ENCODE assay signal across 22 cellular contexts in genomic region chr14:101903111-101903561, GRCh38.
DNase-seq lines count a peak whose midpoint lies in the region; ATAC-seq, FAIRE-seq and TF ChIP-seq lines count a peak whose summit lies in the region.
"Had no signal": no experiment of that assay in that cellular context is flagged by ENCODE, and none has a peak within 500 bp of the region (broad histone marks: within the 10 kb centered on the region; RNA-seq: fewer than 3 reads in every experiment).

No MANE protein-coding gene starts in this region.

- peak; percentile 60 for DNase-seq in activated effector memory CD4-positive, alpha-beta T cell treated with anti-CD3 and anti-CD28 coated beads, Interleukin-2, amount 50 U/mL, for 16 hours
- no peak for DNase-seq in activated effector memory CD4-positive, alpha-beta T cell treated with Interleukin-2 at 50 U/mL for 16 hours
- DNase-seq in Right ventricle myocardium superior = peak; percentile 87
- DNase-seq in middle frontal gyrus (ENCODE audit: extremely low spot score, low spot score) = peak; percentile 34
- no peak for DNase-seq in DMS153 treated with DMSO at 0.1 percent for 48 hours (lab: John Stamatoyannopoulos, UW; ENCODE audit: unreplicated experiment)
- DNase-seq in urothelium cell line (ENCODE audit: low spot score) = no peak
- DNase-seq: activated CD8-positive, alpha-beta T cell treated with anti-CD3 and anti-CD28 coated beads for 36 hours; activated naive CD8-positive, alpha-beta T cell treated with anti-CD3 and anti-CD28 coated beads, Interleukin-2, amount 10 ng/mL, durations not matched to agents 7 days and 5 days; brain microvascular endothelial cell; Calu3; HFFc6; kidney glomerular epithelial cell; NCI-H1105 treated with DMSO at 0.1 percent for 48 hours; NCI-H2107; SK-N-SH; uterus had no signal

- intact Hi-C loops in Right ventricle myocardium superior (cut with DNase I) = no loop called here

- H3K27ac ChIP-seq in temporal lobe (ENCODE audit: low read depth, low read length) = peak overlapping the region; percentile 0
- H3K27ac ChIP-seq: A549, BLaER1, brain microvascular endothelial cell, epithelial cell of prostate, prostate gland, uterus had no signal

- ATAC-seq in Right ventricle myocardium superior (ENCODE audit: poor library complexity) (peak; percentile 95), SK-N-SH treated with all-trans-retinoic acid at 6 μM for 48 hours (no peak)
- ATAC-seq: A549; activated CD8-positive, alpha-beta T cell treated with anti-CD3 and anti-CD28 coated beads for 36 hours had no signal

- FAIRE-seq in urothelium cell line (lab: Jason Lieb, UNC) = no peak
- FAIRE-seq: A549 had no signal

TF ChIP-seq in SK-N-SH treated with all-trans-retinoic acid at 6 μM for 48 hours, 23 proteins besides CTCF, POLR2A, EP300 and RAD21:
- TF ChIP-seq ARNTL (CRISPR knock-in tag; IDR thresholded peaks at IDR 0.05; ENCODE audit: borderline replicate concordance, low read depth) (no peak), PPARA (CRISPR knock-in tag; IDR thresholded peaks at IDR 0.05; ENCODE audit: borderline replicate concordance) (no peak), GLIS3 (CRISPR knock-in tag; IDR thresholded peaks at IDR 0.05) (no peak), SNAI2 (CRISPR knock-in tag; IDR thresholded peaks at IDR 0.05) (no peak), PATZ1 (CRISPR knock-in tag; IDR thresholded peaks at IDR 0.05; ENCODE audit: borderline replicate concordance) (no peak), TOX (CRISPR knock-in tag; IDR thresholded peaks at IDR 0.05; ENCODE audit: borderline replicate concordance) (no peak), CSRNP3 (CRISPR knock-in tag; IDR thresholded peaks at IDR 0.05) (no peak), ZNF70 (CRISPR knock-in tag; IDR thresholded peaks at IDR 0.05) (no peak), TCF4 (CRISPR knock-in tag; IDR thresholded peaks at IDR 0.05; ENCODE audit: borderline replicate concordance) (no peak), ZFP3 (CRISPR knock-in tag; IDR thresholded peaks at IDR 0.05) (no peak), TSHZ2 (CRISPR knock-in tag; IDR thresholded peaks at IDR 0.05) (no peak), CSDC2 (CRISPR knock-in tag; IDR thresholded peaks at IDR 0.05) (no peak), POU6F1 (CRISPR knock-in tag; IDR thresholded peaks at IDR 0.05; ENCODE audit: borderline replicate concordance, low read depth) (no peak), ZC3H10 (CRISPR knock-in tag; IDR thresholded peaks at IDR 0.05) (no peak), BACH2 (CRISPR knock-in tag; IDR thresholded peaks at IDR 0.05; ENCODE audit: borderline replicate concordance) (no peak), ZNF8 (CRISPR knock-in tag; IDR thresholded peaks at IDR 0.05) (no peak), RARB (CRISPR knock-in tag; IDR thresholded peaks at IDR 0.05) (no peak)
- TF ChIP-seq, protein P1, sequence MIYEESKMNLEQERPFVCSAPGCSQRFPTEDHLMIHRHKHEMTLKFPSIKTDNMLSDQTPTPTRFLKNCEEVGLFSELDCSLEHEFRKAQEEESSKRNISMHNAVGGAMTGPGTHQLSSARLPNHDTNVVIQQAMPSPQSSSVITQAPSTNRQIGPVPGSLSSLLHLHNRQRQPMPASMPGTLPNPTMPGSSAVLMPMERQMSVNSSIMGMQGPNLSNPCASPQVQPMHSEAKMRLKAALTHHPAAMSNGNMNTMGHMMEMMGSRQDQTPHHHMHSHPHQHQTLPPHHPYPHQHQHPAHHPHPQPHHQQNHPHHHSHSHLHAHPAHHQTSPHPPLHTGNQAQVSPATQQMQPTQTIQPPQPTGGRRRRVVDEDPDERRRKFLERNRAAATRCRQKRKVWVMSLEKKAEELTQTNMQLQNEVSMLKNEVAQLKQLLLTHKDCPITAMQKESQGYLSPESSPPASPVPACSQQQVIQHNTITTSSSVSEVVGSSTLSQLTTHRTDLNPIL (CRISPR knock-in tag; IDR thresholded peaks at IDR 0.05; ENCODE audit: low read depth) = no peak

Comparison
In these comparisons a context has a peak if more than half of its experiments do, and no peak if none do; other contexts are left out.
1. DNase-seq: peak in activated effector memory CD4-positive, alpha-beta T cell treated with anti-CD3 and anti-CD28 coated beads, Interleukin-2, amount 50 U/mL, for 16 hours (single experiment), Right ventricle myocardium superior (single experiment) and middle frontal gyrus (single experiment); none in activated effector memory CD4-positive, alpha-beta T cell treated with Interleukin-2 at 50 U/mL for 16 hours (single experiment), DMS153 treated with DMSO at 0.1 percent for 48 hours (single experiment) and urothelium cell line (single experiment).